8 cellular contexts compared by ENCODE assay signal in genomic region chr19:11528551-11529341, GRCh38. TPM values are rescaled to one million over a fixed set of nuclear protein-coding genes. Genes with fewer than 3 reads are reported as not detected.
DNase-seq lines count a peak whose midpoint lies in the region; ATAC-seq, FAIRE-seq and TF ChIP-seq lines count a peak whose summit lies in the region.

TSS of gene ECSIT (minus strand) at chr19:11529134. CDS start at chr19:11519170, 9,964 bp downstream.

- 0 to 1% (median 0%) methylated on average over 46 to 47 of the region's 47 CpGs for WGBS in small intestine, 3 donors

- H3K4me3 ChIP-seq in WI38 (ENCODE audit: low read depth, low read length): peak within 1 kb of the TSS; percentile 67
- H3K4me3 ChIP-seq in bronchial epithelial cell (ENCODE audit: low read depth, low read length): peak within 1 kb of the TSS; percentile 89
- peak within 1 kb of the TSS; percentile 91 to 97 for H3K4me3 ChIP-seq in small intestine (ENCODE audit: low read depth in 1 of 2, low read length in 2 of 2)

- peaks cover 0 to 8% of the 10 kb centered on the region in 2 donors for H3K4me1 ChIP-seq in small intestine (ENCODE audit: control insufficient read depth in 2 of 2, insufficient read depth in 1 of 2, low read depth in 1 of 2, low read length in 1 of 2)

- H3K27me3 ChIP-seq in bronchial epithelial cell (ENCODE audit: control insufficient read depth, insufficient read depth, low read length): no peaks in the 10 kb centered on the region
- H3K27me3 ChIP-seq in small intestine (ENCODE audit: control insufficient read depth in 2 of 2, insufficient read depth in 2 of 2, low read length in 2 of 2): no peaks in the 10 kb centered on the region

- in situ Hi-C loops in ACHN (cut with HindIII; ENCODE audit: low pct_ligation_motif_present, low pct_unique_long_range_greater_than_20kb, low sequenced_read_pairs): no loop called here

- ATAC-seq in GM18907 (IDR thresholded peaks at IDR 0.05; ENCODE audit: unreplicated experiment) (peak; percentile 94), HG03159 (IDR thresholded peaks at IDR 0.05; ENCODE audit: unreplicated experiment) (peak; percentile 97)

- H3K36me3 ChIP-seq in bronchial epithelial cell (ENCODE audit: control insufficient read depth, insufficient read depth, low read length) (no peaks in the 10 kb centered on the region), small intestine (ENCODE audit: control insufficient read depth in 2 of 2, insufficient read depth in 2 of 2, low read length in 2 of 2) (no peaks in the 10 kb centered on the region)

- TF ChIP-seq CTCF in WI38 (IDR thresholded peaks at IDR 0.05; ENCODE audit: low read depth, low read length) (no peak), bronchial epithelial cell (IDR thresholded peaks at IDR 0.05; ENCODE audit: insufficient read depth, low read length, severe bottlenecking) (no peak)

- no peaks in the 10 kb centered on the region for H3K9me3 ChIP-seq in small intestine (ENCODE audit: control insufficient read depth, low read depth)

- FAIRE-seq in bronchial epithelial cell (lab: Jason Lieb, UNC) (no peak), small intestine (lab: Jason Lieb, UNC) (no peak)

- peak within 1 kb of the TSS; percentile 88 to 98 for H3K27ac ChIP-seq in small intestine (ENCODE audit: low read depth in 1 of 2, low read length in 1 of 2)

- peak; percentile 98 for DNase-seq in ACHN
- peak; percentile 90 for DNase-seq in NCI-H2227 treated with DMSO at 0.1 percent for 48 hours (lab: John Stamatoyannopoulos, UW)
- peak; percentile 95 for DNase-seq in bronchial epithelial cell (ENCODE audit: low read depth)
- DNase-seq in iPS-NIHi11 (ENCODE audit: low spot score): peak; percentile 90
- peak; percentile 99 for DNase-seq in small intestine

RNA-seq across cellular contexts. Expression of gene ECSIT, which starts in this region (rescaled TPM):
- total RNA-seq in bronchial epithelial cell: 27.7 and 57.4 TPM in 2 replicates
- polyA plus RNA-seq in small intestine: 100 to 1,000 TPM in 1 of 3 donors, 10 to 100 TPM in 2; 80.8 to 106 (median 92.9) TPM

Comparison
In these comparisons a context has a peak if more than half of its experiments do, and no peak if none do; other contexts are left out.
1. Peak in every context shown above with its lines: DNase-seq, ATAC-seq, H3K4me3 ChIP-seq and H3K27ac ChIP-seq.